1 cellular context compared by ENCODE assay signal in the genomic region with DNA sequence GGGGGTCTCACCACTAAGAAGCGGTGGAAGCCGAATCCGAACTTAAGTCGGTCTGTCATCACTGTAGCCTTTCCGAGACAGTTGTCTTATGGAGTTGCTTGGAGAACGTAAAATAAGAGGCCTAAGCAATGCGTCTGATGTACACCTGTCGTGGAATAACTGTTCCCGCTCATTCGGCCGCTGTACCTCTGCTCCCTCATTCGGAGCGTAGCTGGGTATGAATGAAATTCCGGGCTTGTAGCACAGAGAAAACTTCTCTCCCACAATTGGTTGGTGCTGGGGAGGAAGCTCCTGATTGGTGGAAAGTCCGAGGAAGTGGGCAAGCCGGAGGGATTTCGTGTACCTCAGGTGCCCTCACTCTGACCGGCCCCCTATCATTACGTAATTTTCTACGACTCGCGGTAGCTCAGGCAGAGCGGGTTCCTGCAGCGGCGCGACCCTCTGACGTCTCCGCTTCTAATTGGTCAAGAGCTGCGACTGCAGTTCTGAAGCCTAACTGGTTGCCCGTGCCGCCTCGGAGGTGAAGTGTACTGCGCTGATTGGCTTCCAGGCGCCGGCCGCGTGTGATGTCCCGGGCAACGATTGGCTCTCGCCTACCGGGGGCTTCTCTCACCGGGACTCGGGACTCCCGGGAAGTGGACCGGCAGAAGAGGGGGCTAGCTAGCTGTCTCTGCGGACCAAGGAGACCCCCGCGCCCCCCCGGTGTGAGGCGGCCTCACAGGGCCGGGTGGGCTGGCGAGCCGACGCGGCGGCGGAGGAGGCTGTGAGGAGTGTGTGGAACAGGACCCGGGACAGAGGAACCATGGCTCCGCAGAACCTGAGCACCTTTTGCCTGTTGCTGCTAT.
A peak's percentile ranks its signal among the peaks of the same experiment; 100 is the strongest.
TF ChIP-seq lines count a peak whose summit lies in the region.

A gene (plus strand): TSS at position 625 of the 845 bp plus-strand sequence. CDS start 178 bp downstream, at position 803.

TF ChIP-seq in HepG2, 621 proteins besides CTCF, POLR2A, EP300 and RAD21 (continued from another document and continues in another):
- TF ChIP-seq KAT2B (IDR thresholded peaks at IDR 0.05; ENCODE audit: borderline replicate concordance, low read depth, low read length) (no peak), ZNF446 (CRISPR knock-in tag; IDR thresholded peaks at IDR 0.05) (no peak), ZNF432 (CRISPR knock-in tag; IDR thresholded peaks at IDR 0.05; ENCODE audit: borderline replicate concordance) (no peak), HNRNPLL (IDR thresholded peaks at IDR 0.05; ENCODE audit: low read depth, low read length, poor library complexity, severe bottlenecking) (peak; percentile 27), ZNF552 (CRISPR knock-in tag; IDR thresholded peaks at IDR 0.05; ENCODE audit: borderline replicate concordance) (no peak; the same call in 1 of the 2 replicates), FIP1L1 (IDR thresholded peaks at IDR 0.05; ENCODE audit: borderline replicate concordance, insufficient read depth, low read depth, low read length) (no peak), HMG20A (CRISPR knock-in tag; IDR thresholded peaks at IDR 0.05; ENCODE audit: borderline replicate concordance) (peak; percentile 19; the same call in 1 of the 2 replicates), MEIS2 (CRISPR knock-in tag; IDR thresholded peaks at IDR 0.05) (peak; percentile 57), CEBPG (CRISPR knock-in tag; IDR thresholded peaks at IDR 0.05) (peak; percentile 94), RAD51 (IDR thresholded peaks at IDR 0.05; ENCODE audit: borderline replicate concordance) (no peak), HNF4A (CRISPR knock-in tag; IDR thresholded peaks at IDR 0.05) (0 out of 2 replicates have a peak, but pooled peaks have one; percentile 15), ARID2 (CRISPR knock-in tag; IDR thresholded peaks at IDR 0.05; ENCODE audit: borderline replicate concordance) (no peak), RARG (CRISPR knock-in tag; IDR thresholded peaks at IDR 0.05; ENCODE audit: low read depth) (no peak), NFE2L1 (CRISPR knock-in tag; IDR thresholded peaks at IDR 0.05; ENCODE audit: borderline replicate concordance) (no peak), SRSF1 (optimal IDR thresholded peaks at IDR 0.05; ENCODE audit: low read depth, low read length) (no peak), ZNF224 (CRISPR knock-in tag; IDR thresholded peaks at IDR 0.05) (no peak), FOSL1 (CRISPR knock-in tag; IDR thresholded peaks at IDR 0.05; ENCODE audit: borderline replicate concordance) (no peak), ZFP1 (CRISPR knock-in tag; IDR thresholded peaks at IDR 0.05) (peak; percentile 84; the same call in 1 of the 2 replicates), TEAD3 (CRISPR knock-in tag; optimal IDR thresholded peaks at IDR 0.05; ENCODE audit: borderline replicate concordance) (peak; percentile 93), NFATC3 (CRISPR knock-in tag; IDR thresholded peaks at IDR 0.05) (no peak), PHF8 (CRISPR knock-in tag; IDR thresholded peaks at IDR 0.05) (peak; percentile 82), SP5 (CRISPR knock-in tag; IDR thresholded peaks at IDR 0.05; ENCODE audit: borderline replicate concordance, low read depth) (no peak), ZNF550 (CRISPR knock-in tag; IDR thresholded peaks at IDR 0.05; ENCODE audit: borderline replicate concordance) (no peak), ZBTB1 (CRISPR knock-in tag; IDR thresholded peaks at IDR 0.05; ENCODE audit: borderline replicate concordance) (no peak), GATAD1 (CRISPR knock-in tag; IDR thresholded peaks at IDR 0.05) (peak; percentile 98)
- TF ChIP-seq, protein P1, sequence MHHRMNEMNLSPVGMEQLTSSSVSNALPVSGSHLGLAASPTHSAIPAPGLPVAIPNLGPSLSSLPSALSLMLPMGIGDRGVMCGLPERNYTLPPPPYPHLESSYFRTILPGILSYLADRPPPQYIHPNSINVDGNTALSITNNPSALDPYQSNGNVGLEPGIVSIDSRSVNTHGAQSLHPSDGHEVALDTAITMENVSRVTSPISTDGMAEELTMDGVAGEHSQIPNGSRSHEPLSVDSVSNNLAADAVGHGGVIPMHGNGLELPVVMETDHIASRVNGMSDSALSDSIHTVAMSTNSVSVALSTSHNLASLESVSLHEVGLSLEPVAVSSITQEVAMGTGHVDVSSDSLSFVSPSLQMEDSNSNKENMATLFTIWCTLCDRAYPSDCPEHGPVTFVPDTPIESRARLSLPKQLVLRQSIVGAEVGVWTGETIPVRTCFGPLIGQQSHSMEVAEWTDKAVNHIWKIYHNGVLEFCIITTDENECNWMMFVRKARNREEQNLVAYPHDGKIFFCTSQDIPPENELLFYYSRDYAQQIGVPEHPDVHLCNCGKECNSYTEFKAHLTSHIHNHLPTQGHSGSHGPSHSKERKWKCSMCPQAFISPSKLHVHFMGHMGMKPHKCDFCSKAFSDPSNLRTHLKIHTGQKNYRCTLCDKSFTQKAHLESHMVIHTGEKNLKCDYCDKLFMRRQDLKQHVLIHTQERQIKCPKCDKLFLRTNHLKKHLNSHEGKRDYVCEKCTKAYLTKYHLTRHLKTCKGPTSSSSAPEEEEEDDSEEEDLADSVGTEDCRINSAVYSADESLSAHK (CRISPR knock-in tag; IDR thresholded peaks at IDR 0.05; ENCODE audit: borderline replicate concordance): no peak
- TF ChIP-seq, protein P2, sequence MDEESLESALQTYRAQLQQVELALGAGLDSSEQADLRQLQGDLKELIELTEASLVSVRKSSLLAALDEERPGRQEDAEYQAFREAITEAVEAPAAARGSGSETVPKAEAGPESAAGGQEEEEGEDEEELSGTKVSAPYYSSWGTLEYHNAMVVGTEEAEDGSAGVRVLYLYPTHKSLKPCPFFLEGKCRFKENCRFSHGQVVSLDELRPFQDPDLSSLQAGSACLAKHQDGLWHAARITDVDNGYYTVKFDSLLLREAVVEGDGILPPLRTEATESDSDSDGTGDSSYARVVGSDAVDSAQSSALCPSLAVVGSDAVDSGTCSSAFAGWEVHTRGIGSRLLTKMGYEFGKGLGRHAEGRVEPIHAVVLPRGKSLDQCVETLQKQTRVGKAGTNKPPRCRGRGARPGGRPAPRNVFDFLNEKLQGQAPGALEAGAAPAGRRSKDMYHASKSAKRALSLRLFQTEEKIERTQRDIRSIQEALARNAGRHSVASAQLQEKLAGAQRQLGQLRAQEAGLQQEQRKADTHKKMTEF (CRISPR knock-in tag; IDR thresholded peaks at IDR 0.05): peak; percentile 81
- TF ChIP-seq, protein P3, sequence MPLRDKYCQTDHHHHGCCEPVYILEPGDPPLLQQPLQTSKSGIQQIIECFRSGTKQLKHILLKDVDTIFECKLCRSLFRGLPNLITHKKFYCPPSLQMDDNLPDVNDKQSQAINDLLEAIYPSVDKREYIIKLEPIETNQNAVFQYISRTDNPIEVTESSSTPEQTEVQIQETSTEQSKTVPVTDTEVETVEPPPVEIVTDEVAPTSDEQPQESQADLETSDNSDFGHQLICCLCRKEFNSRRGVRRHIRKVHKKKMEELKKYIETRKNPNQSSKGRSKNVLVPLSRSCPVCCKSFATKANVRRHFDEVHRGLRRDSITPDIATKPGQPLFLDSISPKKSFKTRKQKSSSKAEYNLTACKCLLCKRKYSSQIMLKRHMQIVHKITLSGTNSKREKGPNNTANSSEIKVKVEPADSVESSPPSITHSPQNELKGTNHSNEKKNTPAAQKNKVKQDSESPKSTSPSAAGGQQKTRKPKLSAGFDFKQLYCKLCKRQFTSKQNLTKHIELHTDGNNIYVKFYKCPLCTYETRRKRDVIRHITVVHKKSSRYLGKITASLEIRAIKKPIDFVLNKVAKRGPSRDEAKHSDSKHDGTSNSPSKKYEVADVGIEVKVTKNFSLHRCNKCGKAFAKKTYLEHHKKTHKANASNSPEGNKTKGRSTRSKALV (CRISPR knock-in tag; IDR thresholded peaks at IDR 0.05): peak; percentile 50
- TF ChIP-seq, protein P4, sequence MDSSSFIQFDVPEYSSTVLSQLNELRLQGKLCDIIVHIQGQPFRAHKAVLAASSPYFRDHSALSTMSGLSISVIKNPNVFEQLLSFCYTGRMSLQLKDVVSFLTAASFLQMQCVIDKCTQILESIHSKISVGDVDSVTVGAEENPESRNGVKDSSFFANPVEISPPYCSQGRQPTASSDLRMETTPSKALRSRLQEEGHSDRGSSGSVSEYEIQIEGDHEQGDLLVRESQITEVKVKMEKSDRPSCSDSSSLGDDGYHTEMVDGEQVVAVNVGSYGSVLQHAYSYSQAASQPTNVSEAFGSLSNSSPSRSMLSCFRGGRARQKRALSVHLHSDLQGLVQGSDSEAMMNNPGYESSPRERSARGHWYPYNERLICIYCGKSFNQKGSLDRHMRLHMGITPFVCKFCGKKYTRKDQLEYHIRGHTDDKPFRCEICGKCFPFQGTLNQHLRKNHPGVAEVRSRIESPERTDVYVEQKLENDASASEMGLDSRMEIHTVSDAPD (CRISPR knock-in tag; IDR thresholded peaks at IDR 0.05): no peak
- TF ChIP-seq, protein P5, sequence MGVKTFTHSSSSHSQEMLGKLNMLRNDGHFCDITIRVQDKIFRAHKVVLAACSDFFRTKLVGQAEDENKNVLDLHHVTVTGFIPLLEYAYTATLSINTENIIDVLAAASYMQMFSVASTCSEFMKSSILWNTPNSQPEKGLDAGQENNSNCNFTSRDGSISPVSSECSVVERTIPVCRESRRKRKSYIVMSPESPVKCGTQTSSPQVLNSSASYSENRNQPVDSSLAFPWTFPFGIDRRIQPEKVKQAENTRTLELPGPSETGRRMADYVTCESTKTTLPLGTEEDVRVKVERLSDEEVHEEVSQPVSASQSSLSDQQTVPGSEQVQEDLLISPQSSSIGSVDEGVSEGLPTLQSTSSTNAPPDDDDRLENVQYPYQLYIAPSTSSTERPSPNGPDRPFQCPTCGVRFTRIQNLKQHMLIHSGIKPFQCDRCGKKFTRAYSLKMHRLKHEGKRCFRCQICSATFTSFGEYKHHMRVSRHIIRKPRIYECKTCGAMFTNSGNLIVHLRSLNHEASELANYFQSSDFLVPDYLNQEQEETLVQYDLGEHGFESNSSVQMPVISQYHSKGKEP (CRISPR knock-in tag; IDR thresholded peaks at IDR 0.05): 0 out of 2 replicates have a peak, but pooled peaks have one; percentile 37
- TF ChIP-seq, protein P6, sequence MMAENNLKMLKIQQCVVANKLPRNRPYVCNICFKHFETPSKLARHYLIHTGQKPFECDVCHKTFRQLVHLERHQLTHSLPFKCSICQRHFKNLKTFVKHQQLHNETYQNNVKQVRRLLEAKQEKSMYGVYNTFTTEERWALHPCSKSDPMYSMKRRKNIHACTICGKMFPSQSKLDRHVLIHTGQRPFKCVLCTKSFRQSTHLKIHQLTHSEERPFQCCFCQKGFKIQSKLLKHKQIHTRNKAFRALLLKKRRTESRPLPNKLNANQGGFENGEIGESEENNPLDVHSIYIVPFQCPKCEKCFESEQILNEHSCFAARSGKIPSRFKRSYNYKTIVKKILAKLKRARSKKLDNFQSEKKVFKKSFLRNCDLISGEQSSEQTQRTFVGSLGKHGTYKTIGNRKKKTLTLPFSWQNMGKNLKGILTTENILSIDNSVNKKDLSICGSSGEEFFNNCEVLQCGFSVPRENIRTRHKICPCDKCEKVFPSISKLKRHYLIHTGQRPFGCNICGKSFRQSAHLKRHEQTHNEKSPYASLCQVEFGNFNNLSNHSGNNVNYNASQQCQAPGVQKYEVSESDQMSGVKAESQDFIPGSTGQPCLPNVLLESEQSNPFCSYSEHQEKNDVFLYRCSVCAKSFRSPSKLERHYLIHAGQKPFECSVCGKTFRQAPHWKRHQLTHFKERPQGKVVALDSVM (CRISPR knock-in tag; IDR thresholded peaks at IDR 0.05): no peak
- TF ChIP-seq, protein P7, sequence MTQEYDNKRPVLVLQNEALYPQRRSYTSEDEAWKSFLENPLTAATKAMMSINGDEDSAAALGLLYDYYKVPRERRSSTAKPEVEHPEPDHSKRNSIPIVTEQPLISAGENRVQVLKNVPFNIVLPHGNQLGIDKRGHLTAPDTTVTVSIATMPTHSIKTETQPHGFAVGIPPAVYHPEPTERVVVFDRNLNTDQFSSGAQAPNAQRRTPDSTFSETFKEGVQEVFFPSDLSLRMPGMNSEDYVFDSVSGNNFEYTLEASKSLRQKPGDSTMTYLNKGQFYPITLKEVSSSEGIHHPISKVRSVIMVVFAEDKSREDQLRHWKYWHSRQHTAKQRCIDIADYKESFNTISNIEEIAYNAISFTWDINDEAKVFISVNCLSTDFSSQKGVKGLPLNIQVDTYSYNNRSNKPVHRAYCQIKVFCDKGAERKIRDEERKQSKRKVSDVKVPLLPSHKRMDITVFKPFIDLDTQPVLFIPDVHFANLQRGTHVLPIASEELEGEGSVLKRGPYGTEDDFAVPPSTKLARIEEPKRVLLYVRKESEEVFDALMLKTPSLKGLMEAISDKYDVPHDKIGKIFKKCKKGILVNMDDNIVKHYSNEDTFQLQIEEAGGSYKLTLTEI (CRISPR knock-in tag; conservative IDR thresholded peaks at IDR 0.05): no peak
- TF ChIP-seq, protein P8, sequence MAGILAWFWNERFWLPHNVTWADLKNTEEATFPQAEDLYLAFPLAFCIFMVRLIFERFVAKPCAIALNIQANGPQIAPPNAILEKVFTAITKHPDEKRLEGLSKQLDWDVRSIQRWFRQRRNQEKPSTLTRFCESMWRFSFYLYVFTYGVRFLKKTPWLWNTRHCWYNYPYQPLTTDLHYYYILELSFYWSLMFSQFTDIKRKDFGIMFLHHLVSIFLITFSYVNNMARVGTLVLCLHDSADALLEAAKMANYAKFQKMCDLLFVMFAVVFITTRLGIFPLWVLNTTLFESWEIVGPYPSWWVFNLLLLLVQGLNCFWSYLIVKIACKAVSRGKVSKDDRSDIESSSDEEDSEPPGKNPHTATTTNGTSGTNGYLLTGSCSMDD (CRISPR knock-in tag; IDR thresholded peaks at IDR 0.05): no peak
- TF ChIP-seq, protein P9, sequence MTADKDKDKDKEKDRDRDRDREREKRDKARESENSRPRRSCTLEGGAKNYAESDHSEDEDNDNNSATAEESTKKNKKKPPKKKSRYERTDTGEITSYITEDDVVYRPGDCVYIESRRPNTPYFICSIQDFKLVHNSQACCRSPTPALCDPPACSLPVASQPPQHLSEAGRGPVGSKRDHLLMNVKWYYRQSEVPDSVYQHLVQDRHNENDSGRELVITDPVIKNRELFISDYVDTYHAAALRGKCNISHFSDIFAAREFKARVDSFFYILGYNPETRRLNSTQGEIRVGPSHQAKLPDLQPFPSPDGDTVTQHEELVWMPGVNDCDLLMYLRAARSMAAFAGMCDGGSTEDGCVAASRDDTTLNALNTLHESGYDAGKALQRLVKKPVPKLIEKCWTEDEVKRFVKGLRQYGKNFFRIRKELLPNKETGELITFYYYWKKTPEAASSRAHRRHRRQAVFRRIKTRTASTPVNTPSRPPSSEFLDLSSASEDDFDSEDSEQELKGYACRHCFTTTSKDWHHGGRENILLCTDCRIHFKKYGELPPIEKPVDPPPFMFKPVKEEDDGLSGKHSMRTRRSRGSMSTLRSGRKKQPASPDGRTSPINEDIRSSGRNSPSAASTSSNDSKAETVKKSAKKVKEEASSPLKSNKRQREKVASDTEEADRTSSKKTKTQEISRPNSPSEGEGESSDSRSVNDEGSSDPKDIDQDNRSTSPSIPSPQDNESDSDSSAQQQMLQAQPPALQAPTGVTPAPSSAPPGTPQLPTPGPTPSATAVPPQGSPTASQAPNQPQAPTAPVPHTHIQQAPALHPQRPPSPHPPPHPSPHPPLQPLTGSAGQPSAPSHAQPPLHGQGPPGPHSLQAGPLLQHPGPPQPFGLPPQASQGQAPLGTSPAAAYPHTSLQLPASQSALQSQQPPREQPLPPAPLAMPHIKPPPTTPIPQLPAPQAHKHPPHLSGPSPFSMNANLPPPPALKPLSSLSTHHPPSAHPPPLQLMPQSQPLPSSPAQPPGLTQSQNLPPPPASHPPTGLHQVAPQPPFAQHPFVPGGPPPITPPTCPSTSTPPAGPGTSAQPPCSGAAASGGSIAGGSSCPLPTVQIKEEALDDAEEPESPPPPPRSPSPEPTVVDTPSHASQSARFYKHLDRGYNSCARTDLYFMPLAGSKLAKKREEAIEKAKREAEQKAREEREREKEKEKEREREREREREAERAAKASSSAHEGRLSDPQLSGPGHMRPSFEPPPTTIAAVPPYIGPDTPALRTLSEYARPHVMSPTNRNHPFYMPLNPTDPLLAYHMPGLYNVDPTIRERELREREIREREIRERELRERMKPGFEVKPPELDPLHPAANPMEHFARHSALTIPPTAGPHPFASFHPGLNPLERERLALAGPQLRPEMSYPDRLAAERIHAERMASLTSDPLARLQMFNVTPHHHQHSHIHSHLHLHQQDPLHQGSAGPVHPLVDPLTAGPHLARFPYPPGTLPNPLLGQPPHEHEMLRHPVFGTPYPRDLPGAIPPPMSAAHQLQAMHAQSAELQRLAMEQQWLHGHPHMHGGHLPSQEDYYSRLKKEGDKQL (CRISPR knock-in tag; IDR thresholded peaks at IDR 0.05; ENCODE audit: low read depth): no peak; the same call in 1 of the 2 replicates
